In genomic region chr5:170697031-170697430, GRCh38 we compare ENCODE assay signal across 8 cellular contexts.
"Had no signal": no experiment of that assay in that cellular context is flagged by ENCODE, and none has a peak within 500 bp of the region (broad histone marks: within the 10 kb centered on the region; RNA-seq: fewer than 3 reads in every experiment).

No MANE protein-coding gene starts in this region.

- H3K9me3 ChIP-seq: HAP-1 had no signal

- H3K27ac Mint-ChIP-seq: GM23338, H9 had no signal

- H3K4me3 Mint-ChIP-seq: GM23338, H9 had no signal

- ATAC-seq: GM23338, HCT116 had no signal

- H3K27ac ChIP-seq: GM23248 had no signal

- H3K4me3 ChIP-seq: GM23248, GM23338, HAP-1 had no signal

- H3K9me3 Mint-ChIP-seq: GM23338, H9 had no signal

- H3K4me1 ChIP-seq: HAP-1 had no signal

- H3K36me3 ChIP-seq: HAP-1 had no signal

- DNase-seq: GM23248, GOT3, H7, H9, HCEC 1CT had no signal
